In the genomic region with DNA sequence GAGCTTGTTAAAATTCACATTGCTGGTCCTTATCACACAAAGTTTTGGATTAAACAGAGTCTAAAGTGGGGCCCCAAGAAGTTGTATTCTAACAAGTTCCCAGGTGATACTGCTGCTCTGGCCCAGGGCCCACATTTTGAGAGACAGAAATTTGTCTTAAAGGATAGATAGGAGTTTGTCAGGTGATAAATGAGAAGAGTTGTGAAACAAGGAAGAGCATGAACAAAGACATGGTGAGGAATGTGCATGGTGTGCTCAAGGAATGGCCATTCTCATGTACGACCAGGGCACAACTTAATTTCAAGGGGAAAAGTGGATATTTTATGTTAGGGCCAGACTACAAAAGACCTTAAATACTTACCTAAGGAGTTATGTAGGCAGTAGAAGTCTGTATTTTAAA, we compare ENCODE assay signal across 29 cellular contexts.
"Had no signal": no experiment of that assay in that cellular context is flagged by ENCODE, and none has a peak within 500 bp of the region (broad histone marks: within the 10 kb centered on the region; RNA-seq: fewer than 3 reads in every experiment).

No MANE protein-coding gene starts in this region.

- H3K4me3 Mint-ChIP-seq: dendritic cell treated with granulocyte-macrophage colony-stimulating factor and Interleukin-4, amounts not matched to agents 40 ng/mL and 50 ng/mL, for 4 days; effector memory CD8-positive, alpha-beta T cell; endodermal cell had no signal

- DNase-seq: colonic mucosa; cortex of kidney; dermis blood vessel endothelial cell; dorsolateral prefrontal cortex; effector CD4-positive, alpha-beta T cell; effector CD8-positive, alpha-beta T cell; effector memory CD4-positive, alpha-beta T cell; effector memory CD8-positive, alpha-beta T cell; endodermal cell; erythroblast; esophagus squamous epithelium; foreskin fibroblast; foreskin keratinocyte; foreskin melanocyte; gastrocnemius medialis; glutamatergic neuron; head of caudate nucleus; heart left ventricle; heart right ventricle had no signal

- H3K27ac Mint-ChIP-seq: dendritic cell treated with granulocyte-macrophage colony-stimulating factor and Interleukin-4, amounts not matched to agents 40 ng/mL and 50 ng/mL, for 4 days; effector memory CD8-positive, alpha-beta T cell; endodermal cell had no signal

- H3K9me3 ChIP-seq: colonic mucosa, esophagus muscularis mucosa, esophagus squamous epithelium, gastrocnemius medialis, gastroesophageal sphincter had no signal

- H3K27me3 ChIP-seq: colonic mucosa, dorsolateral prefrontal cortex, esophagus muscularis mucosa, esophagus squamous epithelium, foreskin keratinocyte, gastrocnemius medialis, gastroesophageal sphincter, heart left ventricle, heart right ventricle had no signal

- H3K27ac ChIP-seq: colonic mucosa, coronary artery, dorsolateral prefrontal cortex, epithelial cell of prostate, esophagus muscularis mucosa, esophagus squamous epithelium, foreskin keratinocyte, gastrocnemius medialis, gastroesophageal sphincter, heart left ventricle, heart right ventricle had no signal

- H3K27me3 Mint-ChIP-seq: dendritic cell treated with granulocyte-macrophage colony-stimulating factor and Interleukin-4, amounts not matched to agents 40 ng/mL and 50 ng/mL, for 4 days had no signal

- ATAC-seq: effector memory CD8-positive, alpha-beta T cell; esophagus mucosa; foreskin keratinocyte; gastrocnemius medialis; gastroesophageal sphincter; heart left ventricle; heart right ventricle had no signal

- H3K36me3 ChIP-seq: colonic mucosa, esophagus muscularis mucosa, esophagus squamous epithelium, gastrocnemius medialis, gastroesophageal sphincter, heart left ventricle, heart right ventricle had no signal

- H3K4me3 ChIP-seq: colonic mucosa, coronary artery, dorsolateral prefrontal cortex, esophagus muscularis mucosa, esophagus squamous epithelium, gastrocnemius medialis, gastroesophageal sphincter, heart left ventricle, heart right ventricle had no signal

- FAIRE-seq: colon, endometrium, endothelial cell of umbilical vein, frontal cortex had no signal

- H3K4me1 ChIP-seq: colonic mucosa, esophagus muscularis mucosa, esophagus squamous epithelium, gastroesophageal sphincter, heart left ventricle, heart right ventricle had no signal

- H3K9me3 Mint-ChIP-seq: dendritic cell treated with granulocyte-macrophage colony-stimulating factor and Interleukin-4, amounts not matched to agents 40 ng/mL and 50 ng/mL, for 4 days; effector memory CD8-positive, alpha-beta T cell; endodermal cell had no signal
